ENCODE assay signal across 22 cellular contexts in genomic region chr9:129899620-129900019, GRCh38.
DNase-seq lines count a peak whose midpoint lies in the region; ATAC-seq and TF ChIP-seq lines count a peak whose summit lies in the region.
"Had no signal": no experiment of that assay in that cellular context is flagged by ENCODE, and none has a peak within 500 bp of the region (broad histone marks: within the 10 kb centered on the region; RNA-seq: fewer than 3 reads in every experiment).

No MANE protein-coding gene starts in this region.

- intact Hi-C loops in activated CD4-positive, alpha-beta T cell treated with anti-CD3 and anti-CD28 coated beads for 36 hours (cut with DNase I, micrococcal nuclease) = no loop called here
- intact Hi-C loops in activated T-helper 2 cell treated with anti-CD3 and anti-CD28 coated beads, Interferon-gamma antibody, Interleukin-2, Interleukin-4, amounts not matched to agents 10 μg/mL and 5 μg/mL and 100 μg/mL, durations not matched to agents 14 hours and 24 hours and 36 hours (cut with micrococcal nuclease) = no loop called here

- H3K9me3 Mint-ChIP-seq in activated CD4-positive, alpha-beta T cell treated with anti-CD3 and anti-CD28 coated beads for 36 hours (ENCODE audit: low read depth) = no peaks in the 10 kb centered on the region
- H3K9me3 Mint-ChIP-seq in activated T-helper 2 cell treated with anti-CD3 and anti-CD28 coated beads, Interferon-gamma antibody, Interleukin-2, Interleukin-4, amounts not matched to agents 10 μg/mL and 5 μg/mL and 100 μg/mL, durations not matched to agents 14 hours and 24 hours and 36 hours = no peaks in the 10 kb centered on the region
- H3K9me3 Mint-ChIP-seq in naive B cell = no peaks in the 10 kb centered on the region

- no peak overlapping the region for H3K4me3 Mint-ChIP-seq in activated CD4-positive, alpha-beta T cell treated with anti-CD3 and anti-CD28 coated beads for 36 hours
- H3K4me3 Mint-ChIP-seq in activated T-helper 2 cell treated with anti-CD3 and anti-CD28 coated beads, Interferon-gamma antibody, Interleukin-2, Interleukin-4, amounts not matched to agents 10 μg/mL and 5 μg/mL and 100 μg/mL, durations not matched to agents 14 hours and 24 hours and 36 hours (ENCODE audit: low read depth) = no peak overlapping the region
- no peak overlapping the region for H3K4me3 Mint-ChIP-seq in naive B cell

- H3K36me3 Mint-ChIP-seq in activated CD4-positive, alpha-beta T cell treated with anti-CD3 and anti-CD28 coated beads for 36 hours (ENCODE audit: low read depth) = peaks cover 91% of the 10 kb centered on the region
- H3K36me3 Mint-ChIP-seq in activated T-helper 2 cell treated with anti-CD3 and anti-CD28 coated beads, Interferon-gamma antibody, Interleukin-2, Interleukin-4, amounts not matched to agents 10 μg/mL and 5 μg/mL and 100 μg/mL, durations not matched to agents 14 hours and 24 hours and 36 hours (ENCODE audit: low read depth) = peaks cover 98% of the 10 kb centered on the region
- H3K36me3 Mint-ChIP-seq in naive B cell = peaks cover 16 to 36% of the 10 kb centered on the region in 2 donors

- H4K20me1 ChIP-seq in DND-41 (ENCODE audit: insufficient read depth, low read length) = no peaks in the 10 kb centered on the region

- H3K4me1 Mint-ChIP-seq in activated CD4-positive, alpha-beta T cell treated with anti-CD3 and anti-CD28 coated beads for 36 hours = peaks cover 68% of the 10 kb centered on the region
- H3K4me1 Mint-ChIP-seq in activated T-helper 2 cell treated with anti-CD3 and anti-CD28 coated beads, Interferon-gamma antibody, Interleukin-2, Interleukin-4, amounts not matched to agents 10 μg/mL and 5 μg/mL and 100 μg/mL, durations not matched to agents 14 hours and 24 hours and 36 hours (ENCODE audit: low read depth) = peaks cover 53% of the 10 kb centered on the region
- H3K4me1 Mint-ChIP-seq in naive B cell = peaks cover 13 to 57% (median 31%) of the 10 kb centered on the region in 3 donors

- H3K4me3 ChIP-seq in DND-41 (ENCODE audit: low read depth in 1 of 2, low read length in 2 of 2) (no peak overlapping the region), tibial nerve (no peak overlapping the region)
- H3K4me3 ChIP-seq: MG63 had no signal

- WGBS in tibial nerve, 2 donors = 90 to 93% methylated on average over 2 of the region's 2 CpGs

- H3K9me3 ChIP-seq in DND-41 (ENCODE audit: insufficient read depth, low read length, severe bottlenecking) (no peaks in the 10 kb centered on the region), tibial nerve (no peaks in the 10 kb centered on the region)
- H3K9me3 ChIP-seq: BE2C, MG63 had no signal

- no peak for ATAC-seq in activated CD4-positive, alpha-beta T cell treated with anti-CD3 and anti-CD28 coated beads for 36 hours
- ATAC-seq in DND-41 (ENCODE audit: insufficient read depth, low read depth) (no peak), naive B cell (ENCODE audit: low read depth in 2 of 2) (no peak), HG03108 (IDR thresholded peaks at IDR 0.05; ENCODE audit: unreplicated experiment) (no peak)
- ATAC-seq: activated CD4-positive, CD25-positive, alpha-beta regulatory T cell treated with anti-CD3 and anti-CD28 coated beads, Interleukin-2, amount 50 U/mL, for 24 hours; PC-3 had no signal

- peak overlapping the region; percentile 71 for H3K27ac ChIP-seq in DND-41 (ENCODE audit: low read length)
- H3K27ac ChIP-seq in tibial nerve = no peak overlapping the region
- H3K27ac ChIP-seq: epithelial cell of prostate had no signal

- DNase-seq in activated CD4-positive, alpha-beta T cell treated with anti-CD3 and anti-CD28 coated beads for 36 hours = no peak
- DNase-seq in activated CD4-positive, alpha-beta T cell treated with anti-CD3 and anti-CD28 coated beads, Interleukin-2, amount 50 U/mL, for 4 hours = no peak
- DNase-seq in DND-41 = no peak
- DNase-seq in activated T-helper 2 cell treated with anti-CD3 and anti-CD28 coated beads, Interferon-gamma antibody, Interleukin-2, Interleukin-4, amounts not matched to agents 10 μg/mL and 5 μg/mL and 100 μg/mL, durations not matched to agents 14 hours and 24 hours and 36 hours (ENCODE audit: low spot score) = no peak
- no peak for DNase-seq in naive B cell
- no peak for DNase-seq in inferior parietal cortex (ENCODE audit: extremely low spot score)
- no peak for DNase-seq in tibial nerve (ENCODE audit: low spot score in 2 of 2)
- DNase-seq: activated CD8-positive, alpha-beta memory T cell treated with anti-CD3 and anti-CD28 coated beads, Interleukin-2, amount 50 U/mL, for 48 hours; BE2C; cortex of kidney; DMS153; foreskin fibroblast; H7; hypothalamus; kidney glomerular epithelial cell; MG63; PC-3; stimulated activated CD4-positive, alpha-beta T cell treated with anti-CD3 and anti-CD28 coated beads, Interleukin-1b, Interleukin-23, amount 100 ng/mL, for 48 hours; T-helper 9 cell had no signal

- H3K27me3 Mint-ChIP-seq in activated CD4-positive, alpha-beta T cell treated with anti-CD3 and anti-CD28 coated beads for 36 hours = no peaks in the 10 kb centered on the region
- no peaks in the 10 kb centered on the region for H3K27me3 Mint-ChIP-seq in activated T-helper 2 cell treated with anti-CD3 and anti-CD28 coated beads, Interferon-gamma antibody, Interleukin-2, Interleukin-4, amounts not matched to agents 10 μg/mL and 5 μg/mL and 100 μg/mL, durations not matched to agents 14 hours and 24 hours and 36 hours (ENCODE audit: low read depth)
- no peaks in the 10 kb centered on the region for H3K27me3 Mint-ChIP-seq in naive B cell

- TF ChIP-seq EP300 in tibial nerve (IDR thresholded peaks at IDR 0.05) = no peak

- H3K4me1 ChIP-seq in DND-41 (ENCODE audit: insufficient read depth, low read length) = peaks cover 67% of the 10 kb centered on the region
- peaks cover 0 to 8% (median 2%) of the 10 kb centered on the region in 4 donors for H3K4me1 ChIP-seq in tibial nerve
- H3K4me1 ChIP-seq: BE2C had no signal

- TF ChIP-seq CTCF in DND-41 (IDR thresholded peaks at IDR 0.05; ENCODE audit: borderline replicate concordance, extremely low read depth, low read length, poor library complexity, severe bottlenecking) (no peak), tibial nerve (IDR thresholded peaks at IDR 0.05) (no peak)

- peaks cover 40% of the 10 kb centered on the region for H3K79me2 ChIP-seq in DND-41 (ENCODE audit: insufficient read depth, low read length)

- no peak overlapping the region for H3K4me2 ChIP-seq in DND-41 (ENCODE audit: insufficient read depth, low read length)

- POLR2A ChIA-PET in activated CD4-positive, alpha-beta T cell treated with anti-CD3 and anti-CD28 coated beads for 36 hours (lab: Charles Lee) = no interaction called here

- no peak for TF ChIP-seq POLR2A in tibial nerve (IDR thresholded peaks at IDR 0.05)

- CTCF ChIA-PET in activated CD4-positive, alpha-beta T cell treated with anti-CD3 and anti-CD28 coated beads for 36 hours (lab: Charles Lee) = no interaction called here

- H3K27me3 ChIP-seq in DND-41 (ENCODE audit: insufficient read depth, low read length, poor library complexity) = no peaks in the 10 kb centered on the region
- no peaks in the 10 kb centered on the region for H3K27me3 ChIP-seq in tibial nerve
- H3K27me3 ChIP-seq: BE2C, MG63 had no signal

- H3K27ac Mint-ChIP-seq in activated CD4-positive, alpha-beta T cell treated with anti-CD3 and anti-CD28 coated beads for 36 hours = peak overlapping the region; percentile 80
- peak overlapping the region; percentile 87 for H3K27ac Mint-ChIP-seq in activated T-helper 2 cell treated with anti-CD3 and anti-CD28 coated beads, Interferon-gamma antibody, Interleukin-2, Interleukin-4, amounts not matched to agents 10 μg/mL and 5 μg/mL and 100 μg/mL, durations not matched to agents 14 hours and 24 hours and 36 hours
- H3K27ac Mint-ChIP-seq in naive B cell = peak overlapping the region in 4 of 6 donors; percentile 20 to 87 (median 74)

- H3K9ac ChIP-seq in DND-41 (ENCODE audit: low read depth, low read length) = no peak overlapping the region

- H3K36me3 ChIP-seq in DND-41 (ENCODE audit: insufficient read depth, low read length) (peaks cover 84% of the 10 kb centered on the region), tibial nerve (peaks cover 2 to 91% (median 12%) of the 10 kb centered on the region in 3 donors)

- no peak overlapping the region for H2AFZ ChIP-seq in DND-41 (ENCODE audit: low read depth, low read length)
